ENCODE assay signal across 11 cellular contexts in genomic region chr6:24908555-24908954, GRCh38. TPM values are rescaled to one million over a fixed set of nuclear protein-coding genes. Genes with fewer than 3 reads are reported as not detected.
DNase-seq lines count a peak whose midpoint lies in the region; ATAC-seq and TF ChIP-seq lines count a peak whose summit lies in the region.
"Had no signal": no experiment of that assay in that cellular context is flagged by ENCODE, and none has a peak within 500 bp of the region (broad histone marks: within the 10 kb centered on the region; RNA-seq: fewer than 3 reads in every experiment).

No MANE protein-coding gene starts in this region.

- no peak overlapping the region for H2AK5ac ChIP-seq in neuronal stem cell (ENCODE audit: low read depth, low read length)

- no peak overlapping the region for H3K18ac ChIP-seq in neuronal stem cell (ENCODE audit: low read length)

- H3K9me3 ChIP-seq in right atrium auricular region, result no peaks in the 10 kb centered on the region
- H3K9me3 ChIP-seq in vagina, result no peaks in the 10 kb centered on the region
- H3K9me3 ChIP-seq in neuronal stem cell (replicated peaks in 1 of 2; ENCODE audit: control insufficient read depth in 2 of 2, insufficient read depth in 1 of 2, low read depth in 1 of 2, low read length in 2 of 2), result no peaks in the 10 kb centered on the region

- H2AFZ ChIP-seq in neuronal stem cell (ENCODE audit: low read length), result no peak overlapping the region

- peak overlapping the region; percentile 97 for H3K4me3 Mint-ChIP-seq in activated CD8-positive, alpha-beta T cell treated with anti-CD3 and anti-CD28 coated beads for 36 hours

- H3K4me2 ChIP-seq in neuronal stem cell (ENCODE audit: insufficient read depth, low read length, poor library complexity, severe bottlenecking), result no peak overlapping the region

- ATAC-seq in activated CD8-positive, alpha-beta T cell treated with anti-CD3 and anti-CD28 coated beads for 36 hours, result no peak
- ATAC-seq: K562 had no signal

- H3K79me1 ChIP-seq in neuronal stem cell (ENCODE audit: low read depth, low read length), result no peaks in the 10 kb centered on the region

- intact Hi-C loops in cardiac septum (cut with DNase I), result no loop called here
- intact Hi-C loops in activated CD8-positive, alpha-beta T cell treated with anti-CD3 and anti-CD28 coated beads for 36 hours (cut with micrococcal nuclease), result no loop called here
- intact Hi-C loops in vagina (cut with DNase I), result no loop called here

- H3K4me3 ChIP-seq in right atrium auricular region (no peak overlapping the region), vagina (peak overlapping the region; percentile 69 to 83), neuronal stem cell (ENCODE audit: low read length in 2 of 2) (no peak overlapping the region)
- H3K4me3 ChIP-seq: K562, lung had no signal

- H3K4ac ChIP-seq in neuronal stem cell (ENCODE audit: low read length), result no peak overlapping the region

- H3K23ac ChIP-seq in neuronal stem cell (ENCODE audit: low read depth, low read length, poor library complexity), result no peak overlapping the region

- no peaks in the 10 kb centered on the region for H3K27me3 Mint-ChIP-seq in activated CD8-positive, alpha-beta T cell treated with anti-CD3 and anti-CD28 coated beads for 36 hours

- TF ChIP-seq CTCF in right atrium auricular region (IDR thresholded peaks at IDR 0.05), result no peak
- TF ChIP-seq CTCF in activated CD8-positive, alpha-beta T cell treated with anti-CD3 and anti-CD28 coated beads for 36 hours (IDR thresholded peaks at IDR 0.05), result no peak
- no peak for TF ChIP-seq CTCF in vagina (IDR thresholded peaks at IDR 0.05)

- peak overlapping the region; percentile 35 to 41 for H3K27ac ChIP-seq in right atrium auricular region
- H3K27ac ChIP-seq in vagina, result peak overlapping the region; percentile 91
- no peak overlapping the region for H3K27ac ChIP-seq in neuronal stem cell (replicated peaks; ENCODE audit: low read length)

- no peak overlapping the region for H3K14ac ChIP-seq in neuronal stem cell (ENCODE audit: low read length)

- H3K27ac Mint-ChIP-seq in activated CD8-positive, alpha-beta T cell treated with anti-CD3 and anti-CD28 coated beads for 36 hours, result peak overlapping the region; percentile 96

- no peak overlapping the region for H2BK5ac ChIP-seq in neuronal stem cell (ENCODE audit: low read length)

- H3K4me1 Mint-ChIP-seq in activated CD8-positive, alpha-beta T cell treated with anti-CD3 and anti-CD28 coated beads for 36 hours (ENCODE audit: low read depth), result peaks cover 72% of the 10 kb centered on the region

- POLR2A ChIA-PET in activated CD8-positive, alpha-beta T cell treated with anti-CD3 and anti-CD28 coated beads for 36 hours (lab: Charles Lee), result interaction anchor here (0.9 to 8.6 kb wide), 11 partner anchors 9 to 133 kb away, joined by 3 to 191 read pairs (median 14); partner anchors contain the start of gene RIPOR2

- CTCF ChIA-PET in activated CD8-positive, alpha-beta T cell treated with anti-CD3 and anti-CD28 coated beads for 36 hours (lab: Charles Lee), result interaction anchor here (1.1 to 15.2 kb wide), 15 partner anchors 9 to 162 kb away, joined by 3 to 237 read pairs (median 17); partner anchors contain the start of gene RIPOR2

- peaks cover 45% of the 10 kb centered on the region for H3K36me3 Mint-ChIP-seq in activated CD8-positive, alpha-beta T cell treated with anti-CD3 and anti-CD28 coated beads for 36 hours (ENCODE audit: low read depth)

- DNase-seq in right atrium auricular region (ENCODE audit: low spot score) (no peak), cardiac septum (ENCODE audit: low spot score) (no peak), myocyte (ENCODE audit: low read depth) (peak; percentile 67), vagina (ENCODE audit: extremely low spot score in 2 of 2) (no peak), neuronal stem cell (ENCODE audit: low spot score) (no peak), NCI-H748 (lab: John Stamatoyannopoulos, UW; ENCODE audit: unreplicated experiment) (no peak), RPMI8226 (no peak)
- DNase-seq in activated CD8-positive, alpha-beta T cell treated with anti-CD3 and anti-CD28 coated beads for 36 hours, result no peak
- DNase-seq: Calu3 had no signal

- H4K91ac ChIP-seq in neuronal stem cell (ENCODE audit: low read depth, low read length, poor library complexity), result no peak overlapping the region

- no peak overlapping the region for H4K8ac ChIP-seq in neuronal stem cell (ENCODE audit: low read depth, low read length)

- no peaks in the 10 kb centered on the region for H3K36me3 ChIP-seq in right atrium auricular region
- no peaks in the 10 kb centered on the region for H3K36me3 ChIP-seq in vagina
- no peaks in the 10 kb centered on the region for H3K36me3 ChIP-seq in neuronal stem cell (replicated peaks in 1 of 2; ENCODE audit: control insufficient read depth in 2 of 2, insufficient read depth in 2 of 2, low read length in 2 of 2)

- no CpG with 5 or more reads among the region's 4 CpGs for WGBS in neuronal stem cell (ENCODE audit: extremely low coverage in 2 of 2, insufficient read length in 2 of 2, insufficient replicate concordance in 1 of 2), 2 donors

- H3K9me3 Mint-ChIP-seq in activated CD8-positive, alpha-beta T cell treated with anti-CD3 and anti-CD28 coated beads for 36 hours, result peaks cover 7% of the 10 kb centered on the region

- no peak overlapping the region for H2BK15ac ChIP-seq in neuronal stem cell (ENCODE audit: low read length)

- no peak overlapping the region for H2BK12ac ChIP-seq in neuronal stem cell (ENCODE audit: low read length)

- no peak overlapping the region for H2BK120ac ChIP-seq in neuronal stem cell (ENCODE audit: low read depth, low read length)

- peaks cover 0 to 27% of the 10 kb centered on the region in 2 donors for H3K4me1 ChIP-seq in right atrium auricular region
- H3K4me1 ChIP-seq in vagina, result peaks cover 61% of the 10 kb centered on the region
- H3K4me1 ChIP-seq in neuronal stem cell (ENCODE audit: control insufficient read depth in 2 of 2, insufficient read depth in 1 of 2, low read depth in 1 of 2, low read length in 2 of 2), result peaks cover 23 to 39% of the 10 kb centered on the region in 2 donors

- TF ChIP-seq POLR2A in vagina (IDR thresholded peaks at IDR 0.05), result no peak

- no peak overlapping the region for H3K9ac ChIP-seq in neuronal stem cell (ENCODE audit: low read depth, low read length, poor library complexity)

- no peaks in the 10 kb centered on the region for H3K27me3 ChIP-seq in right atrium auricular region
- no peaks in the 10 kb centered on the region for H3K27me3 ChIP-seq in vagina
- H3K27me3 ChIP-seq in neuronal stem cell (ENCODE audit: control insufficient read depth in 3 of 3, insufficient read depth in 3 of 3, low read depth in 1 of 3, low read length in 3 of 3), result peaks cover 0 to 14% (median 0%) of the 10 kb centered on the region in 3 experiments

RNA-seq across cellular contexts. Expression of gene RIPOR2, which starts 27.2 kb away (rescaled TPM):
- total RNA-seq in right atrium auricular region, result 1 to 10 TPM; 2.4 to 7.3 TPM
- 11.2 TPM for total RNA-seq in cardiac septum
- total RNA-seq in activated CD8-positive, alpha-beta T cell treated with anti-CD3 and anti-CD28 coated beads for 36 hours, result 10 to 100 TPM; 88.3 to 96.3 TPM
- 28.6 and 50.0 TPM in 2 replicates for total RNA-seq in myocyte
- polyA plus RNA-seq in myocyte (2012), result 12.2 TPM
- total RNA-seq in vagina, result 19.4 TPM
- polyA plus RNA-seq in neuronal stem cell (2013, experiment 1 of 2), result 3.1 TPM
- 3.3 TPM for polyA plus RNA-seq in neuronal stem cell (2013, experiment 2 of 2)

Comparison
In these comparisons a context has a peak if more than half of its experiments do, and no peak if none do; other contexts are left out.
1. H3K4me3 ChIP-seq: peak in vagina (2 of 2); none in right atrium auricular region (0 of 2) and neuronal stem cell (0 of 2).